ENCODE assay signal across 7 cellular contexts in the genomic region with DNA sequence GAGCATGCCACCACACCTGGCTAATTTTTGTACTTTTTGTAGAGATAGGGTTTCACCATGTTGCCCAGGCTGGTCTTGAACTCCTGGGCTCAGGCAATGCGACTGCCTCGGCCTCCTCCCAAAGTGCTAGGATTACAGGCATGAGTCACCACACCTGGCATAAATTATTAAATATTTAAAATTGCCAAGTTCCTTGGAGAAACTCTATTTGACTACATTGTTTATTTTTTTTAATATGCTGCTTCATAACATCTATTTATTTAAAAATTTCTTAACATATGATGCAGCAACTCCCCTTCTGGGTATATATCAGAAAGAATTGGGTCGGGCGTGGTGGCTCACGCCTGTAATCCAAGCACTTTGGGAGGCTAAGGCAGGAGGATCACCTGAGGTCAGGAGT. TPM values are rescaled to one million over a fixed set of nuclear protein-coding genes. Genes with fewer than 3 reads are reported as not detected.
"Had no signal": no experiment of that assay in that cellular context is flagged by ENCODE, and none has a peak within 500 bp of the region (broad histone marks: within the 10 kb centered on the region; RNA-seq: fewer than 3 reads in every experiment).

No MANE protein-coding gene starts in this region.

RNA-seq across cellular contexts. Expression of gene NECTIN2, which starts 13.2 kb away (rescaled TPM):
- total RNA-seq: OCI-LY7 had no signal

RNA-seq across cellular contexts. Expression of gene BCAM, which starts 24.0 kb away (rescaled TPM):
- total RNA-seq: OCI-LY7 had no signal

RNA-seq across cellular contexts. Expression of gene CBLC, which starts 55.2 kb away (rescaled TPM):
- total RNA-seq: M059J, NCI-H460, OCI-LY7, Right ventricle myocardium inferior, RPMI7951, SJCRH30, SK-MEL-5 had no signal
